7 cellular contexts compared by ENCODE assay signal in the genomic region with DNA sequence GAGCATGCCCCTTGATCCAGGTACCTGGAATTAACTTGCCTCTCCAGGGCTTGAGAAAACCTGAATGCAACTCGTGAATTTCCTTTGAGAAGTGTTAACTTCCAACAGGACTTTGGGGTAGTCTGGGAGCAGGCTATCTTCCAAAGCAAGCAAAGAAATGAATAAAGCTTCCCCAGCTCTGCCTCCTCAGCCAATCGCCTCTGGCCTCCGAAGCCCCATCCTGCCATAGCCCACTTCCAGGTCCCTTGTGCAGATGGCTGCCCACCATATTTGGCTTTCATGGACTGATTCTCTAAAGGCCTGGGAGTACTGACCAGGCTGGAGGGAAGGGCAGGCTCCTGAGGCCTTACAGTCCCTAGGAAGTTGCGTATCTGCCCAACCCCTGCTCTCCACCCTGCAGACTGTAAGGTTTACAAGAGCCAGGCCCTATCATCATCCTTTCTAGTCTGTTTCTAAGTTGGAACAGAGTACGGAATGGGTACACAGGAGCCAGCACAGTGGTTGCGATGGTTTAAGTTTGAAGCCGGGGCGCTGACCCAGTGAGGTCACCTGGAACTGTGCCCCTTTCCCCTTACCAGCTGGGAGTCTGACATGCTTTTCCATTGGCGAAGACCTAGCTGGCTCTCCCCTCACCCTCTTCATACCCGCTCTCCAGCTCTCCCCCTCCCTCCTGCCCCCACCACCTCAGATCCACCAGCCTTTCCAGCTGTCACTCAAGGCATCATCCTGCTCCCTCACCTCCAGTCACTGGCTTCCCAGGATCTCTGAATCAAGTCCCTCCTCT. TPM values are rescaled to one million over a fixed set of nuclear protein-coding genes. Genes with fewer than 3 reads are reported as not detected.
A peak's percentile ranks its signal among the peaks of the same experiment; 100 is the strongest.
DNase-seq lines count a peak whose midpoint lies in the region; ATAC-seq and TF ChIP-seq lines count a peak whose summit lies in the region.

No MANE protein-coding gene starts in this region.

- no peak overlapping the region for H2BK12ac ChIP-seq in trophoblast cell (ENCODE audit: low read length)

- intact Hi-C loops in activated B cell treated with CpG ODN at 0.5 μM for 24 hours (cut with micrococcal nuclease), result loop anchor here (5.0 kb wide), 2 partner anchors 469 to 789 kb away; a partner anchor contains a TSS

- H3K27ac Mint-ChIP-seq in activated B cell treated with CpG ODN at 0.5 μM for 24 hours, result peak overlapping the region; percentile 91
- peak overlapping the region; percentile 82 for H3K27ac Mint-ChIP-seq in stimulated activated memory B cell treated with anti-CD40 and anti-IgM and Interleukin-4, amounts not matched to agents 10 μg/mL and 1 μg/mL and 100 μg/mL, for 72 hours

- H3K4me1 ChIP-seq in HUES48 (ENCODE audit: control insufficient read depth, insufficient read depth, low read length), result peaks cover 9% of the 10 kb centered on the region
- H3K4me1 ChIP-seq in iPS-18a (ENCODE audit: control insufficient read depth, low read depth, low read length), result peaks cover 7% of the 10 kb centered on the region
- peaks cover 10 to 15% of the 10 kb centered on the region in 2 experiments for H3K4me1 ChIP-seq in trophoblast cell (ENCODE audit: control insufficient read depth in 1 of 2, insufficient read depth in 2 of 2, low read length in 2 of 2)

- H3K4me3 ChIP-seq in HUES48 (ENCODE audit: low read depth, low read length) (peak overlapping the region; percentile 93; the same call in 1 of the 2 replicates), iPS-18a (ENCODE audit: low read length) (peak overlapping the region; percentile 92), trophoblast cell (ENCODE audit: low read depth, low read length) (no peak overlapping the region)

- no peak overlapping the region for H4K91ac ChIP-seq in trophoblast cell (ENCODE audit: low read depth, low read length)

- H3K9me3 ChIP-seq in HUES48 (ENCODE audit: control insufficient read depth, insufficient read depth, low read length), result no peaks in the 10 kb centered on the region
- no peaks in the 10 kb centered on the region for H3K9me3 ChIP-seq in iPS-18a (ENCODE audit: control insufficient read depth, low read depth, low read length)
- peaks cover 2% of the 10 kb centered on the region for H3K9me3 ChIP-seq in trophoblast cell (ENCODE audit: insufficient read depth, low read depth, low read length)

- no peak overlapping the region for H2BK5ac ChIP-seq in trophoblast cell (ENCODE audit: low read depth, low read length, poor library complexity)

- peaks cover 21% of the 10 kb centered on the region for H3K36me3 Mint-ChIP-seq in activated B cell treated with CpG ODN at 0.5 μM for 24 hours (ENCODE audit: low read depth)
- H3K36me3 Mint-ChIP-seq in stimulated activated memory B cell treated with anti-CD40 and anti-IgM and Interleukin-4, amounts not matched to agents 10 μg/mL and 1 μg/mL and 100 μg/mL, for 72 hours, result peaks cover 12% of the 10 kb centered on the region

- H3K9ac ChIP-seq in HUES48 (ENCODE audit: low read depth, low read length) (no peak overlapping the region), iPS-18a (ENCODE audit: low read length) (no peak overlapping the region), trophoblast cell (ENCODE audit: low read length) (no peak overlapping the region)

- no peak overlapping the region for H3K23ac ChIP-seq in trophoblast cell (ENCODE audit: low read length)

- peaks cover 10% of the 10 kb centered on the region for H3K36me3 ChIP-seq in HUES48 (ENCODE audit: control insufficient read depth, insufficient read depth, low read length)
- peaks cover under 1% of the 10 kb centered on the region for H3K36me3 ChIP-seq in iPS-18a (ENCODE audit: control insufficient read depth, low read depth, low read length)
- H3K36me3 ChIP-seq in trophoblast cell (ENCODE audit: control insufficient read depth in 1 of 2, insufficient read depth in 2 of 2, low read length in 2 of 2), result peaks cover 4 to 6% of the 10 kb centered on the region in 2 experiments

- no peaks in the 10 kb centered on the region; the same call in 1 of the 2 replicates for H3K27me3 ChIP-seq in HUES48 (ENCODE audit: control insufficient read depth, insufficient read depth, low read length)
- peaks cover 5% of the 10 kb centered on the region for H3K27me3 ChIP-seq in iPS-18a (ENCODE audit: control insufficient read depth, insufficient read depth, low read length)
- H3K27me3 ChIP-seq in trophoblast cell (ENCODE audit: insufficient read depth, low read length), result no peaks in the 10 kb centered on the region

- H3K18ac ChIP-seq in trophoblast cell (ENCODE audit: low read length), result no peak overlapping the region

- peaks cover 7% of the 10 kb centered on the region for H3K79me1 ChIP-seq in trophoblast cell (ENCODE audit: low read length)

- WGBS in trophoblast cell (ENCODE audit: extremely low coverage, insufficient coverage, insufficient read length), result no CpG with 5 or more reads among the region's 10 CpGs

- no peaks in the 10 kb centered on the region for H3K9me3 Mint-ChIP-seq in activated B cell treated with CpG ODN at 0.5 μM for 24 hours
- no peaks in the 10 kb centered on the region for H3K9me3 Mint-ChIP-seq in stimulated activated memory B cell treated with anti-CD40 and anti-IgM and Interleukin-4, amounts not matched to agents 10 μg/mL and 1 μg/mL and 100 μg/mL, for 72 hours

- H4K8ac ChIP-seq in trophoblast cell (ENCODE audit: low read depth, low read length), result no peak overlapping the region

- POLR2A ChIA-PET in activated B cell treated with CpG ODN at 0.5 μM for 24 hours (lab: Charles Lee), result interaction anchor here (0.5 to 3.4 kb wide), 4 partner anchors 10 to 21 kb away, joined by 4 to 39 read pairs (median 4); no protein-coding TSS in a partner anchor

- no peak overlapping the region for H3K27ac ChIP-seq in HUES48 (ENCODE audit: low read depth, low read length)
- H3K27ac ChIP-seq in iPS-18a (ENCODE audit: low read length), result no peak overlapping the region
- no peak overlapping the region for H3K27ac ChIP-seq in trophoblast cell (ENCODE audit: low read depth, low read length)

- H2AFZ ChIP-seq in trophoblast cell (ENCODE audit: insufficient read depth, low read length, poor library complexity), result no peak overlapping the region

- H3K14ac ChIP-seq in trophoblast cell (ENCODE audit: low read length), result no peak overlapping the region

- ATAC-seq in activated B cell treated with CpG ODN at 0.5 μM for 24 hours (ENCODE audit: low read depth), result no peak
- no peak for ATAC-seq in stimulated activated memory B cell treated with anti-CD40 and anti-IgM and Interleukin-4, amounts not matched to agents 10 μg/mL and 1 μg/mL and 100 μg/mL, for 72 hours

- no peak overlapping the region for H3K4ac ChIP-seq in trophoblast cell (ENCODE audit: low read depth, low read length)

- peak overlapping the region; percentile 91 for H3K4me3 Mint-ChIP-seq in activated B cell treated with CpG ODN at 0.5 μM for 24 hours
- H3K4me3 Mint-ChIP-seq in stimulated activated memory B cell treated with anti-CD40 and anti-IgM and Interleukin-4, amounts not matched to agents 10 μg/mL and 1 μg/mL and 100 μg/mL, for 72 hours, result peak overlapping the region; percentile 83

- no peak overlapping the region for H4K12ac ChIP-seq in trophoblast cell (ENCODE audit: low read depth, low read length)

- DNase-seq in activated B cell treated with CpG ODN at 0.5 μM for 24 hours (no peak), trophoblast cell (no peak), NCI-H748 treated with DMSO at 0.1 percent for 48 hours (lab: John Stamatoyannopoulos, UW) (no peak), NCI-H1694 treated with DMSO at 0.1 percent for 48 hours (lab: John Stamatoyannopoulos, UW) (no peak)

- H3K79me2 ChIP-seq in trophoblast cell (ENCODE audit: control insufficient read depth, insufficient read depth, low read length, poor library complexity), result peaks cover 6% of the 10 kb centered on the region

- H3K27me3 Mint-ChIP-seq in activated B cell treated with CpG ODN at 0.5 μM for 24 hours, result no peaks in the 10 kb centered on the region
- no peaks in the 10 kb centered on the region for H3K27me3 Mint-ChIP-seq in stimulated activated memory B cell treated with anti-CD40 and anti-IgM and Interleukin-4, amounts not matched to agents 10 μg/mL and 1 μg/mL and 100 μg/mL, for 72 hours

- TF ChIP-seq CTCF in activated B cell treated with CpG ODN at 0.5 μM for 24 hours (IDR thresholded peaks at IDR 0.05), result no peak

- peaks cover 64% of the 10 kb centered on the region for H3K4me1 Mint-ChIP-seq in activated B cell treated with CpG ODN at 0.5 μM for 24 hours
- H3K4me1 Mint-ChIP-seq in stimulated activated memory B cell treated with anti-CD40 and anti-IgM and Interleukin-4, amounts not matched to agents 10 μg/mL and 1 μg/mL and 100 μg/mL, for 72 hours, result peaks cover 76% of the 10 kb centered on the region

- H2AK5ac ChIP-seq in trophoblast cell (ENCODE audit: low read length), result no peak overlapping the region

- H3K4me2 ChIP-seq in trophoblast cell (ENCODE audit: low read length), result no peak overlapping the region

- H2BK120ac ChIP-seq in trophoblast cell (ENCODE audit: insufficient read depth, low read length, poor library complexity), result no peak overlapping the region

- CTCF ChIA-PET in activated B cell treated with CpG ODN at 0.5 μM for 24 hours (lab: Charles Lee), result interaction anchor here (0.8 to 2.1 kb wide), 7 partner anchors 10 to 56 kb away, joined by 3 to 17 read pairs (median 3); no protein-coding TSS in a partner anchor

RNA-seq across cellular contexts. Expression of a gene that starts 1.1 kb away (rescaled TPM):
- 58.1 and 62.4 TPM in 2 replicates for total RNA-seq in activated B cell treated with CpG ODN at 0.5 μM for 24 hours
- polyA plus RNA-seq in trophoblast cell (2013), result 18.7 and 18.8 TPM in 2 replicates

RNA-seq across cellular contexts. Expression of a gene that starts 1.3 kb away (rescaled TPM):
- 8.9 and 10.6 TPM in 2 replicates for total RNA-seq in activated B cell treated with CpG ODN at 0.5 μM for 24 hours
- 4.0 and 4.1 TPM in 2 replicates for polyA plus RNA-seq in trophoblast cell (2013)
